25 cellular contexts compared by ENCODE assay signal in the genomic region with DNA sequence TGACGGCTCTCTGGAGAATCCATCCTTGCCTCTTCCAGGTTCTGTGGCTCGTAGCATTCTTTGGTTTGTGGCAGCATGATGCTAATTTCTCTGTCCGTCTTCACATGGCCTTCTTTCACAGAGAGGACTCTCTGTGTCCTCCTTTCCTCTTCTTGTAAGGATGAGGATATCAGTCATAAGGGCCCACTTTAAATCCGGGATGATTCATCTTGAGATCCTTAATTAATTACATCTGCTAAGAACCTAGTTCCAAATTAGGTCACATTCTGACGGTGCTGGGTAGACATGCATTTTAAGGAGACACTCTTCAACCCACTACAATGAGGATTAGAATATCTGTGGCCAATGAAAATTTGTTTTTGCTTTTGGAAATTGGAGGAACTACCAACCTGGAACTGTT. TPM values are rescaled to one million over a fixed set of nuclear protein-coding genes. Genes with fewer than 3 reads are reported as not detected.
DNase-seq lines count a peak whose midpoint lies in the region; ATAC-seq and TF ChIP-seq lines count a peak whose summit lies in the region.
"Had no signal": no experiment of that assay in that cellular context is flagged by ENCODE, and none has a peak within 500 bp of the region (broad histone marks: within the 10 kb centered on the region; RNA-seq: fewer than 3 reads in every experiment).

No MANE protein-coding gene starts in this region.

- peaks cover 2% of the 10 kb centered on the region for H3K27me3 ChIP-seq in fibroblast of lung (ENCODE audit: control insufficient read depth, insufficient read depth, low read length)
- H3K27me3 ChIP-seq in CD8-positive, alpha-beta T cell (ENCODE audit: insufficient read depth, low read length), result no peaks in the 10 kb centered on the region
- H3K27me3 ChIP-seq: sigmoid colon had no signal

- ATAC-seq in left ventricle myocardium superior, result peak; percentile 65
- no peak for ATAC-seq in CD8-positive, alpha-beta T cell
- ATAC-seq in HG03354 (IDR thresholded peaks at IDR 0.05; ENCODE audit: poor library complexity, severe bottlenecking, unreplicated experiment), result no peak
- ATAC-seq: A549; naive thymus-derived CD4-positive, alpha-beta T cell; stimulated activated naive B cell treated with anti-CD40 and anti-IgM and Interleukin-4, amounts not matched to agents 10 μg/mL and 1 μg/mL and 100 μg/mL, for 72 hours had no signal

- no peaks in the 10 kb centered on the region for H3K4me1 Mint-ChIP-seq in CD8-positive, alpha-beta T cell (ENCODE audit: low read depth)
- H3K4me1 Mint-ChIP-seq: naive thymus-derived CD4-positive, alpha-beta T cell; stimulated activated naive B cell treated with anti-CD40 and anti-IgM and Interleukin-4, amounts not matched to agents 10 μg/mL and 1 μg/mL and 100 μg/mL, for 72 hours had no signal

- no peaks in the 10 kb centered on the region for H4K20me1 ChIP-seq in fibroblast of lung (ENCODE audit: control insufficient read depth, extremely low read depth, insufficient read depth, low read length)

- CTCF ChIA-PET in CD8-positive, alpha-beta T cell (lab: Charles Lee), result no interaction called here

- POLR2A ChIA-PET in CD8-positive, alpha-beta T cell (lab: Charles Lee), result no interaction called here

- H3K27ac ChIP-seq in fibroblast of lung (ENCODE audit: insufficient read depth, low read length), result peak overlapping the region; percentile 35
- H3K27ac ChIP-seq in CD8-positive, alpha-beta T cell (ENCODE audit: low read depth, low read length), result no peak overlapping the region
- H3K27ac ChIP-seq: A549, sigmoid colon had no signal

- H3K4me3 Mint-ChIP-seq in CD8-positive, alpha-beta T cell, result no peak overlapping the region
- H3K4me3 Mint-ChIP-seq: activated naive CD8-positive, alpha-beta T cell; CD4-positive, alpha-beta memory T cell; naive thymus-derived CD4-positive, alpha-beta T cell; stimulated activated naive B cell treated with anti-CD40 and anti-IgM and Interleukin-4, amounts not matched to agents 10 μg/mL and 1 μg/mL and 100 μg/mL, for 72 hours had no signal

- no peak overlapping the region for H3K27ac Mint-ChIP-seq in CD8-positive, alpha-beta T cell
- H3K27ac Mint-ChIP-seq: activated naive CD8-positive, alpha-beta T cell; naive thymus-derived CD4-positive, alpha-beta T cell; stimulated activated naive B cell treated with anti-CD40 and anti-IgM and Interleukin-4, amounts not matched to agents 10 μg/mL and 1 μg/mL and 100 μg/mL, for 72 hours had no signal

- no peaks in the 10 kb centered on the region for H3K4me1 ChIP-seq in fibroblast of lung (ENCODE audit: control insufficient read depth, extremely low read depth, insufficient read depth, low read length)
- H3K4me1 ChIP-seq in CD8-positive, alpha-beta T cell (ENCODE audit: insufficient read depth, low read length), result no peaks in the 10 kb centered on the region
- H3K4me1 ChIP-seq: A549, sigmoid colon had no signal

- H3K4me2 ChIP-seq in fibroblast of lung (ENCODE audit: extremely low read depth, insufficient read depth, low read length), result no peak overlapping the region
- H3K4me2 ChIP-seq: A549 had no signal

- DNase-seq in left ventricle myocardium superior (no peak), cardiac septum (ENCODE audit: low spot score) (no peak), RPMI7951 (ENCODE audit: low read depth) (peak; percentile 92), fibroblast of lung (ENCODE audit: low read depth in 2 of 2) (peak; percentile 34 to 74), stromal cell of bone marrow (ENCODE audit: low read depth) (peak; percentile 70)
- no peak for DNase-seq in NK-92 treated with Interleukin-12 subunit alpha and Interleukin-12 subunit beta, amount 100 ng/mL, for 24 hours (lab: John Stamatoyannopoulos, UW)
- no peak for DNase-seq in CD8-positive, alpha-beta T cell
- DNase-seq: activated CD4-positive, alpha-beta T cell treated with anti-CD3 and anti-CD28 coated beads for 1 hour; CD4-positive, alpha-beta memory T cell; cortex of kidney; DMS153; H7; Karpas-422; left cardiac atrium; mesendoderm; naive thymus-derived CD4-positive, alpha-beta T cell; NCI-H1048; NCI-H2029 treated with DMSO at 0.1 percent for 48 hours; NCI-H446 treated with DMSO at 0.1 percent for 48 hours; sigmoid colon; stimulated activated naive B cell treated with anti-CD40 and anti-IgM and Interleukin-4, amounts not matched to agents 10 μg/mL and 1 μg/mL and 100 μg/mL, for 72 hours had no signal

- H3K9me3 ChIP-seq in fibroblast of lung (ENCODE audit: control insufficient read depth, insufficient read depth, low read depth, low read length), result no peaks in the 10 kb centered on the region
- no peaks in the 10 kb centered on the region for H3K9me3 ChIP-seq in CD8-positive, alpha-beta T cell (ENCODE audit: low read length)
- H3K9me3 ChIP-seq: A549, sigmoid colon had no signal

- H3K4me3 ChIP-seq in fibroblast of lung (replicated peaks in 1 of 4; ENCODE audit: control extremely low read depth in 1 of 4, insufficient read depth in 1 of 4, low read depth in 3 of 4, low read length in 4 of 4), result no peak overlapping the region
- no peak overlapping the region for H3K4me3 ChIP-seq in CD8-positive, alpha-beta T cell (ENCODE audit: low read depth, low read length)
- H3K4me3 ChIP-seq: A549, sigmoid colon had no signal

- no peaks in the 10 kb centered on the region for H3K79me2 ChIP-seq in fibroblast of lung (ENCODE audit: control insufficient read depth, insufficient read depth, low read length)

- peaks cover 5% of the 10 kb centered on the region for H3K27me3 Mint-ChIP-seq in CD8-positive, alpha-beta T cell (ENCODE audit: low read depth)

- TF ChIP-seq CTCF in fibroblast of lung (conservative IDR thresholded peaks at IDR 0.05 in 1 of 2, IDR thresholded peaks at IDR 0.05 in 1 of 2; ENCODE audit: low read depth in 1 of 2, low read length in 2 of 2), result no peak
- no peak for TF ChIP-seq CTCF in CD8-positive, alpha-beta T cell (IDR thresholded peaks at IDR 0.05)

- peak overlapping the region; percentile 44 for H2AFZ ChIP-seq in fibroblast of lung (ENCODE audit: low read length)

- intact Hi-C loops in left ventricle myocardium superior (cut with micrococcal nuclease), result no loop called here
- intact Hi-C loops in cardiac septum (cut with DNase I), result no loop called here
- intact Hi-C loops in CD8-positive, alpha-beta T cell (cut with DNase I, micrococcal nuclease), result no loop called here

- no peak overlapping the region for H3K9ac ChIP-seq in fibroblast of lung (ENCODE audit: insufficient read depth, low read length)

- no peaks in the 10 kb centered on the region for H3K36me3 ChIP-seq in fibroblast of lung (ENCODE audit: control insufficient read depth, insufficient read depth, low read length)
- H3K36me3 ChIP-seq in CD8-positive, alpha-beta T cell (ENCODE audit: insufficient read depth, low read length), result no peaks in the 10 kb centered on the region
- H3K36me3 ChIP-seq: sigmoid colon had no signal

- no peaks in the 10 kb centered on the region for H3K36me3 Mint-ChIP-seq in CD8-positive, alpha-beta T cell
- H3K36me3 Mint-ChIP-seq: activated naive CD8-positive, alpha-beta T cell; naive thymus-derived CD4-positive, alpha-beta T cell; stimulated activated naive B cell treated with anti-CD40 and anti-IgM and Interleukin-4, amounts not matched to agents 10 μg/mL and 1 μg/mL and 100 μg/mL, for 72 hours had no signal

- H3K9me3 Mint-ChIP-seq in CD8-positive, alpha-beta T cell, result no peaks in the 10 kb centered on the region
- H3K9me3 Mint-ChIP-seq: CD4-positive, alpha-beta memory T cell had no signal

RNA-seq across cellular contexts. Expression of a gene that starts 15.7 kb away (rescaled TPM):
- 7.3 TPM for total RNA-seq in left ventricle myocardium superior
- total RNA-seq in cardiac septum, result 14.6 TPM
- 64.6 and 66.1 TPM in 2 replicates for total RNA-seq in RPMI7951 (2014; rRNA removed; shearing (Covaris generic))
- 6.6 and 14.1 TPM in 2 replicates for total RNA-seq in fibroblast of lung
- 13.7 and 25.9 TPM in 2 replicates for polyA plus RNA-seq in fibroblast of lung
- polyA plus RNA-seq in fibroblast of lung (2012), result 5.8 and 13.3 TPM in 2 replicates
- polyA minus RNA-seq in fibroblast of lung (ENCODE audit: low replicate concordance), result 16.2 and 29.8 TPM in 2 replicates
- not detected for total RNA-seq in CD8-positive, alpha-beta T cell
- total RNA-seq: activated CD8-positive, alpha-beta memory T cell treated with anti-CD3 and anti-CD28 coated beads for 36 hours; CD4-positive, alpha-beta memory T cell; naive thymus-derived CD4-positive, alpha-beta T cell had no signal
- polyA plus RNA-seq: CD4-positive, alpha-beta memory T cell; naive thymus-derived CD4-positive, alpha-beta T cell had no signal

RNA-seq across cellular contexts. Expression of a gene that starts 23.9 kb away (rescaled TPM):
- total RNA-seq in left ventricle myocardium superior (17.0 TPM), cardiac septum (11.1 TPM), fibroblast of lung (12.2 and 15.9 TPM in 2 replicates)
- total RNA-seq in RPMI7951 (2014; rRNA removed; shearing (Covaris generic)), result 25.5 and 29.4 TPM in 2 replicates
- polyA plus RNA-seq in fibroblast of lung, result 15.2 and 15.5 TPM in 2 replicates
- polyA plus RNA-seq in fibroblast of lung (2012), result 12.1 and 12.4 TPM in 2 replicates
- polyA minus RNA-seq in fibroblast of lung (ENCODE audit: low replicate concordance), result 3.9 and 4.7 TPM in 2 replicates
- 10 to 100 TPM in 1 of 2 experiments, 1 to 10 TPM in 1; 7.1 to 11.3 TPM for total RNA-seq in CD8-positive, alpha-beta T cell

Comparison
In these comparisons a context has a peak if more than half of its experiments do, and no peak if none do; other contexts are left out.
1. DNase-seq: peak in RPMI7951 (single experiment), fibroblast of lung (2 of 2) and stromal cell of bone marrow (single experiment); none in left ventricle myocardium superior (single experiment), cardiac septum (single experiment), NK-92 treated with Interleukin-12 subunit alpha and Interleukin-12 subunit beta, amount 100 ng/mL, for 24 hours (single experiment) and CD8-positive, alpha-beta T cell (0 of 7).